17 cellular contexts compared by ENCODE assay signal in genomic region chr12:6923003-6923732, GRCh38. TPM values are rescaled to one million over a fixed set of nuclear protein-coding genes. Genes with fewer than 3 reads are reported as not detected.
DNase-seq lines count a peak whose midpoint lies in the region; ATAC-seq and TF ChIP-seq lines count a peak whose summit lies in the region.
"Had no signal": no experiment of that assay in that cellular context is flagged by ENCODE, and none has a peak within 500 bp of the region (broad histone marks: within the 10 kb centered on the region; RNA-seq: fewer than 3 reads in every experiment).

No MANE protein-coding gene starts in this region.

- H3K79me2 ChIP-seq in H9 (ENCODE audit: insufficient read depth, low read length), result no peaks in the 10 kb centered on the region

- no peak overlapping the region for H4K91ac ChIP-seq in H9 (ENCODE audit: insufficient read length, low read depth, low read length)

- no peak overlapping the region for H4K8ac ChIP-seq in H9 (replicated peaks; ENCODE audit: insufficient read length, low read depth, low read length)

- H3K4me3 ChIP-seq in CD4-positive, CD25-positive, alpha-beta regulatory T cell (ENCODE audit: low read depth, low read length), result no peak overlapping the region
- no peak overlapping the region for H3K4me3 ChIP-seq in adipocyte (ENCODE audit: low read length)
- H3K4me3 ChIP-seq: cardiac muscle cell, SJCRH30, vagina had no signal

- H3K36me3 Mint-ChIP-seq in CD4-positive, CD25-positive, alpha-beta regulatory T cell, result peaks cover 16% of the 10 kb centered on the region
- peaks cover 23 to 44% (median 43%) of the 10 kb centered on the region in 3 experiments for H3K36me3 Mint-ChIP-seq in H9 (ENCODE audit: insufficient read depth in 1 of 3, low read depth in 3 of 3)
- H3K36me3 Mint-ChIP-seq in neural crest cell (ENCODE audit: low read depth), result peaks cover 3% of the 10 kb centered on the region

- no peak overlapping the region for H3T11ph ChIP-seq in H9 (ENCODE audit: low read length)

- H3K27ac Mint-ChIP-seq in CD4-positive, CD25-positive, alpha-beta regulatory T cell, result peak overlapping the region in 2 of 3 donors; percentile 69 to 96
- H3K27ac Mint-ChIP-seq in H9, result peak overlapping the region in 2 of 3 experiments; percentile 66 to 99; a peak in 4 of 7 replicates
- no peak overlapping the region for H3K27ac Mint-ChIP-seq in neural crest cell (ENCODE audit: unreplicated experiment)

- TF ChIP-seq CTCF in H9 (conservative IDR thresholded peaks at IDR 0.05) (no peak), neural crest cell (conservative IDR thresholded peaks at IDR 0.05) (no peak)

- H3K4me1 ChIP-seq in CD4-positive, CD25-positive, alpha-beta regulatory T cell (ENCODE audit: control insufficient read depth, insufficient read depth, low read length, poor library complexity, severe bottlenecking), result peaks cover 15% of the 10 kb centered on the region
- H3K4me1 ChIP-seq in H9 (ENCODE audit: insufficient read depth, low read length) (peaks cover 3% of the 10 kb centered on the region; the same call in 1 of the 2 replicates), adipocyte (ENCODE audit: control insufficient read depth, insufficient read depth, low read length) (peaks cover 30% of the 10 kb centered on the region)

- H3K18ac ChIP-seq in H9 (ENCODE audit: insufficient read length, low read depth, low read length), result no peak overlapping the region

- H3K23ac ChIP-seq in H9 (ENCODE audit: insufficient read length, low read depth, low read length), result no peak overlapping the region

- H3K9me3 Mint-ChIP-seq in CD4-positive, CD25-positive, alpha-beta regulatory T cell, result no peaks in the 10 kb centered on the region
- H3K9me3 Mint-ChIP-seq in H9 (peaks cover 0 to 2% of the 10 kb centered on the region in 2 experiments; a peak in 1 of 5 replicates), neural crest cell (no peaks in the 10 kb centered on the region)
- H3K9me3 Mint-ChIP-seq: endodermal cell had no signal

- H2AFZ ChIP-seq in H9 (ENCODE audit: low read length), result no peak overlapping the region

- H3K27me3 ChIP-seq in CD4-positive, CD25-positive, alpha-beta regulatory T cell (ENCODE audit: control insufficient read depth, insufficient read depth, low read length), result no peaks in the 10 kb centered on the region
- H3K27me3 ChIP-seq in H9 (ENCODE audit: insufficient read depth, low read length) (no peaks in the 10 kb centered on the region), adipocyte (replicated peaks; ENCODE audit: control insufficient read depth, insufficient read depth, low read length) (no peaks in the 10 kb centered on the region)
- H3K27me3 ChIP-seq: cardiac muscle cell, SJCRH30, vagina had no signal

- no peak overlapping the region for H2BK120ac ChIP-seq in H9 (ENCODE audit: low read depth, low read length, poor library complexity, severe bottlenecking)

- H3K14ac ChIP-seq in H9 (ENCODE audit: insufficient read depth, low read length), result no peak overlapping the region

- H3K4me2 ChIP-seq in H9 (ENCODE audit: insufficient read depth, insufficient read length, low read length), result no peak overlapping the region

- H2BK12ac ChIP-seq in H9 (ENCODE audit: insufficient read length, low read depth, low read length), result no peak overlapping the region

- no peak overlapping the region for H2BK15ac ChIP-seq in H9 (ENCODE audit: low read depth, low read length)

- no peak overlapping the region for H2BK20ac ChIP-seq in H9 (ENCODE audit: low read depth, low read length, poor library complexity, severe bottlenecking)

- no peak overlapping the region for H4K5ac ChIP-seq in H9 (ENCODE audit: insufficient read length, low read depth, low read length)

- no peaks in the 10 kb centered on the region for H3K9me3 ChIP-seq in CD4-positive, CD25-positive, alpha-beta regulatory T cell (ENCODE audit: control insufficient read depth in 2 of 2, low read length in 2 of 2)
- H3K9me3 ChIP-seq in H9 (ENCODE audit: control insufficient read depth, low read depth, low read length) (no peaks in the 10 kb centered on the region), adipocyte (ENCODE audit: control insufficient read depth, low read length) (no peaks in the 10 kb centered on the region)
- H3K9me3 ChIP-seq: SJCRH30, vagina had no signal

- H3K9ac ChIP-seq in H9 (ENCODE audit: extremely low read depth, insufficient read length, low read length), result no peak overlapping the region
- peak overlapping the region; percentile 21 for H3K9ac ChIP-seq in adipocyte (ENCODE audit: low read length)

- peaks cover 14% of the 10 kb centered on the region for H3K36me3 ChIP-seq in CD4-positive, CD25-positive, alpha-beta regulatory T cell (ENCODE audit: control insufficient read depth, insufficient read depth, low read length)
- H3K36me3 ChIP-seq in adipocyte (ENCODE audit: control insufficient read depth, insufficient read depth, low read length, severe bottlenecking), result no peaks in the 10 kb centered on the region
- H3K36me3 ChIP-seq: SJCRH30 had no signal

- no peak overlapping the region for H3K4ac ChIP-seq in H9 (ENCODE audit: low read depth, low read length)

- no peak overlapping the region for H3K56ac ChIP-seq in H9 (ENCODE audit: insufficient read length, low read depth, low read length)

- H3K27ac ChIP-seq in CD4-positive, CD25-positive, alpha-beta regulatory T cell (ENCODE audit: insufficient read depth, low read length, poor library complexity, severe bottlenecking), result peak overlapping the region; percentile 55
- no peak overlapping the region for H3K27ac ChIP-seq in H9 (ENCODE audit: insufficient read length, low read depth, low read length)
- H3K27ac ChIP-seq: cardiac muscle cell, SJCRH30 had no signal

- no CpG with 5 or more reads among the region's 10 CpGs for WGBS in H9 (ENCODE audit: extremely low coverage, insufficient read length, low lambda C conversion rate)

- peaks cover 0 to 32% (median 20%) of the 10 kb centered on the region in 4 donors for H3K4me1 Mint-ChIP-seq in CD4-positive, CD25-positive, alpha-beta regulatory T cell
- H3K4me1 Mint-ChIP-seq in H9, result peaks cover 45 to 49% of the 10 kb centered on the region in 2 experiments
- peaks cover 50% of the 10 kb centered on the region for H3K4me1 Mint-ChIP-seq in neural crest cell

- no peaks in the 10 kb centered on the region for H3K27me3 Mint-ChIP-seq in CD4-positive, CD25-positive, alpha-beta regulatory T cell
- peaks cover 1% of the 10 kb centered on the region; the same call in 1 of the 2 replicates for H3K27me3 Mint-ChIP-seq in H9 (ENCODE audit: low read depth)
- no peaks in the 10 kb centered on the region for H3K27me3 Mint-ChIP-seq in neural crest cell (ENCODE audit: low read depth)

- ATAC-seq in CD4-positive, CD25-positive, alpha-beta regulatory T cell (ENCODE audit: low read depth in 2 of 2), result no peak

- peak overlapping the region in 2 of 4 donors; percentile 5 to 55 for H3K4me3 Mint-ChIP-seq in CD4-positive, CD25-positive, alpha-beta regulatory T cell
- H3K4me3 Mint-ChIP-seq in H9 (no peak overlapping the region; a peak in 1 of 5 replicates), neural crest cell (peak overlapping the region; percentile 94)
- H3K4me3 Mint-ChIP-seq: endodermal cell had no signal

- H3K23me2 ChIP-seq in H9 (ENCODE audit: insufficient read length, low read depth, low read length, poor library complexity, severe bottlenecking), result peaks cover 20% of the 10 kb centered on the region

- no peak overlapping the region for H2BK5ac ChIP-seq in H9 (ENCODE audit: insufficient read length, low read length)

- no peak for DNase-seq in CD4-positive, CD25-positive, alpha-beta regulatory T cell
- no peak for DNase-seq in H9
- no peak for DNase-seq in adipocyte (ENCODE audit: low read depth)
- DNase-seq in neural crest cell (ENCODE audit: low read depth, low spot score), result no peak
- no peak for DNase-seq in HK-2 (ENCODE audit: unreplicated experiment)
- no peak for DNase-seq in NCI-H2029 (lab: John Stamatoyannopoulos, UW)
- no peak for DNase-seq in kidney glomerular epithelial cell (lab: John Stamatoyannopoulos, UW)
- DNase-seq: activated CD8-positive, alpha-beta memory T cell treated with anti-CD3 and anti-CD28 coated beads for 24 hours; activated naive CD4-positive, alpha-beta T cell; endodermal cell; foreskin fibroblast; IMR-90; NCI-H1105; SJCRH30; stimulated activated CD4-positive, alpha-beta T cell treated with anti-CD3 and anti-CD28 coated beads, Interleukin-4, amount 100 ng/mL, for 4 hours had no signal

- H2AK5ac ChIP-seq in H9 (ENCODE audit: insufficient read length, low read length), result no peak overlapping the region

- no peaks in the 10 kb centered on the region for H3K79me1 ChIP-seq in H9 (ENCODE audit: insufficient read depth, low read depth, low read length, poor library complexity, severe bottlenecking)

- H4K20me1 ChIP-seq in H9 (ENCODE audit: control insufficient read depth, insufficient read depth, insufficient read length), result no peaks in the 10 kb centered on the region

RNA-seq across cellular contexts. Expression of gene ATN1, which starts 4.6 kb away (rescaled TPM):
- 27.5 TPM for total RNA-seq in CD4-positive, CD25-positive, alpha-beta regulatory T cell
- polyA plus RNA-seq in CD4-positive, CD25-positive, alpha-beta regulatory T cell, result under 1 TPM; 0.17 to 0.82 (median 0.53) TPM
- total RNA-seq in H9 (2021) (97.9 and 103 TPM in 2 replicates), neural crest cell (118 and 122 TPM in 2 replicates)

RNA-seq across cellular contexts. Expression of gene ENO2, which starts 8.8 kb away (rescaled TPM):
- 88.2 TPM for total RNA-seq in CD4-positive, CD25-positive, alpha-beta regulatory T cell
- polyA plus RNA-seq in CD4-positive, CD25-positive, alpha-beta regulatory T cell, result 10 to 100 TPM; 18.1 to 24.8 (median 22.7) TPM
- 165 and 166 TPM in 2 replicates for total RNA-seq in H9 (2021)
- 67.5 and 68.4 TPM in 2 replicates for total RNA-seq in neural crest cell

RNA-seq across cellular contexts. Expression of gene LRRC23, which starts 18.5 kb away (rescaled TPM):
- 6.6 TPM for total RNA-seq in CD4-positive, CD25-positive, alpha-beta regulatory T cell
- 1 to 10 TPM; 2.2 to 5.1 (median 4.5) TPM for polyA plus RNA-seq in CD4-positive, CD25-positive, alpha-beta regulatory T cell
- 2.1 and 2.6 TPM in 2 replicates for total RNA-seq in H9 (2021)
- 4.8 and 5.2 TPM in 2 replicates for total RNA-seq in neural crest cell

RNA-seq across cellular contexts. Expression of gene RNU7-1, which starts 20.4 kb away (rescaled TPM):
- total RNA-seq in CD4-positive, CD25-positive, alpha-beta regulatory T cell, result not detected
- not detected for polyA plus RNA-seq in CD4-positive, CD25-positive, alpha-beta regulatory T cell
- total RNA-seq in H9 (2021) (not detected in 2 replicates), neural crest cell (not detected in 2 replicates)
- total RNA-seq: cardiac muscle cell, endodermal cell, IMR-90, SJCRH30, vagina had no signal
- polyA plus RNA-seq: cardiac muscle cell, IMR-90 had no signal

RNA-seq across cellular contexts. Expression of gene C12orf57, which starts 20.7 kb away (rescaled TPM):
- total RNA-seq in CD4-positive, CD25-positive, alpha-beta regulatory T cell, result 186 TPM
- polyA plus RNA-seq in CD4-positive, CD25-positive, alpha-beta regulatory T cell, result 100 to 1,000 TPM; 310 to 410 (median 340) TPM
- total RNA-seq in H9 (2021) (195 TPM in 2 replicates), neural crest cell (293 and 298 TPM in 2 replicates)
